In genomic region chr19:49590971-49591730, GRCh38 we compare ENCODE assay signal across 8 cellular contexts. TPM values are rescaled to one million over a fixed set of nuclear protein-coding genes. Genes with fewer than 3 reads are reported as not detected.
A peak's percentile ranks its signal among the peaks of the same experiment; 100 is the strongest.
DNase-seq lines count a peak whose midpoint lies in the region; ATAC-seq, FAIRE-seq and TF ChIP-seq lines count a peak whose summit lies in the region.

Gene PRR12, plus strand, starts transcription at chr19:49591182. Its CDS starts 473 bp downstream, at chr19:49591655.

- no peak for FAIRE-seq in GM12892 (lab: Jason Lieb, UNC)

- ATAC-seq in GM21576 (IDR thresholded peaks at IDR 0.05; ENCODE audit: unreplicated experiment) (no peak), HG03378 (IDR thresholded peaks at IDR 0.05; ENCODE audit: unreplicated experiment) (no peak)

- TF ChIP-seq CTCF in left ventricle myocardium inferior (IDR thresholded peaks at IDR 0.05; ENCODE audit: borderline replicate concordance) = no peak

- no peaks in the 10 kb centered on the region for H3K9me3 ChIP-seq in left ventricle myocardium inferior (replicated peaks)

- peaks cover 40% of the 10 kb centered on the region for H3K4me1 ChIP-seq in left ventricle myocardium inferior

- DNase-seq in GM12892 (ENCODE audit: insufficient read length) = peak; percentile 80
- DNase-seq in NCI-H1417 treated with DMSO at 0.1 percent for 48 hours (lab: John Stamatoyannopoulos, UW) = peak; percentile 12
- peak; percentile 62 for DNase-seq in left ventricle myocardium inferior
- no peak for DNase-seq in posterior vena cava (ENCODE audit: low spot score)

- no peaks in the 10 kb centered on the region for H3K27me3 ChIP-seq in left ventricle myocardium inferior (ENCODE audit: low read depth)

- no peak for TF ChIP-seq POLR2A in GM12892 (IDR thresholded peaks at IDR 0.05; ENCODE audit: low read depth, low read length)

- peak within 1 kb of the TSS; percentile 98 for H3K27ac ChIP-seq in angular gyrus (ENCODE audit: low read depth, low read length)
- peak within 1 kb of the TSS; percentile 97 for H3K27ac ChIP-seq in left ventricle myocardium inferior (replicated peaks)

- H3K36me3 ChIP-seq in left ventricle myocardium inferior = peaks cover 26% of the 10 kb centered on the region

- intact Hi-C loops in T-helper 2 cell treated with Interferon-gamma antibody and Interleukin-4, amounts not matched to agents 100 ng/mL and 5 ng/mL, for 36 hours (cut with micrococcal nuclease) = loop anchor here (1.0 to 5.0 kb wide), 3 partner anchors 11 to 286 kb away; partner anchors contain the start of genes AKT1S1, NOSIP and TBC1D17
- intact Hi-C loops in left ventricle myocardium inferior (cut with micrococcal nuclease) = no loop called here
- intact Hi-C loops in posterior vena cava (cut with DNase I) = loop anchor here (5.0 kb wide), 1 partner anchor 46 kb away; no protein-coding TSS in a partner anchor

- H3K4me3 ChIP-seq in left ventricle myocardium inferior = peak within 1 kb of the TSS; percentile 94

RNA-seq across cellular contexts. Expression of gene PRR12, which starts in this region (rescaled TPM):
- 2.0 TPM for polyA plus RNA-seq in GM12892 (2012; ENCODE audit: missing spikeins)
- 42.0 and 43.3 TPM in 2 replicates for total RNA-seq in T-helper 2 cell treated with Interferon-gamma antibody and Interleukin-4, amounts not matched to agents 100 ng/mL and 5 ng/mL, for 36 hours
- total RNA-seq in left ventricle myocardium inferior (15.5 TPM), posterior vena cava (10 to 100 TPM; 18.8 to 21.7 TPM)
